ENCODE assay signal across 8 cellular contexts in the genomic region with DNA sequence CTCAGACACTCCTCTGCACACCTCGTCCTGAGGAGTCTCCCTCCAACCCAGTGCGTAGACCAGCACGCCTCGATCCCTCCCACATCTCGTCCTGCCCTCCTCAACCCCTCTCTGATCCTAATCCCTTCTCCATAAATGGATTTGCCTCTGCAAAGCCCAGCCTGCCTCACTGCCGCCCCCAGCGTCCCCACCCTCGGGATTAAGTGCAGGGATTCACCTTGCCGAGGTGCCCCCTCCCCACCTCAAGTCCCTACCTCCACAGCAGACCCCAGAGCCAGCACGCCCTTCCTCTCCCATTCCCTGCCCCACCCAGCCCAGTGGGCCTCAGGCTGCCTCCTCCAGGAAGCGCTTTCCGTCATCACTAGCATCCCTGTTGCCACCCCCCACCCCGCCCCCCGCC. TPM values are rescaled to one million over a fixed set of nuclear protein-coding genes. Genes with fewer than 3 reads are reported as not detected.
DNase-seq lines count a peak whose midpoint lies in the region; ATAC-seq and TF ChIP-seq lines count a peak whose summit lies in the region.
"Had no signal": no experiment of that assay in that cellular context is flagged by ENCODE, and none has a peak within 500 bp of the region (broad histone marks: within the 10 kb centered on the region; RNA-seq: fewer than 3 reads in every experiment).

No MANE protein-coding gene starts in this region.

- peak overlapping the region in 1 of 2 donors; percentile 27 for H3K27ac ChIP-seq in ovary

- peak overlapping the region; percentile 50 for H3K27ac Mint-ChIP-seq in activated CD8-positive, alpha-beta memory T cell treated with anti-CD3 and anti-CD28 coated beads, Interleukin-2, amount 10 ng/mL, durations not matched to agents 7 days and 5 days
- peak overlapping the region; percentile 97 for H3K27ac Mint-ChIP-seq in dendritic cell treated with granulocyte-macrophage colony-stimulating factor and Interleukin-4, amounts not matched to agents 40 ng/mL and 50 ng/mL, for 4 days
- H3K27ac Mint-ChIP-seq in stimulated activated naive CD8-positive, alpha-beta T cell treated with anti-CD3 and anti-CD28 coated beads, Interleukin-15, amount 100 ng/mL, for 72 hours, result peak overlapping the region; percentile 3 to 80

- H3K4me3 ChIP-seq in ovary, result no peak overlapping the region
- H3K4me3 ChIP-seq: MG63 had no signal

- no peaks in the 10 kb centered on the region for H3K36me3 ChIP-seq in ovary
- H3K36me3 ChIP-seq: MG63 had no signal

- DNase-seq in activated CD8-positive, alpha-beta memory T cell treated with anti-CD3 and anti-CD28 coated beads, Interleukin-2, amount 10 ng/mL, durations not matched to agents 7 days and 5 days, result no peak
- no peak for DNase-seq in activated CD8-positive, alpha-beta memory T cell treated with anti-CD3 and anti-CD28 coated beads, Interleukin-2, amount 50 U/mL, for 4 hours
- DNase-seq in stimulated activated naive CD8-positive, alpha-beta T cell treated with anti-CD3 and anti-CD28 coated beads, Interleukin-15, amount 100 ng/mL, for 72 hours, result no peak
- no peak for DNase-seq in ovary
- no peak for DNase-seq in stimulated activated CD4-positive, alpha-beta T cell treated with anti-CD3 and anti-CD28 coated beads, Interleukin-4, amount 100 ng/mL, for 1 hour

- CTCF ChIA-PET in activated CD8-positive, alpha-beta memory T cell treated with anti-CD3 and anti-CD28 coated beads, Interleukin-2, amount 10 ng/mL, durations not matched to agents 7 days and 5 days (lab: Charles Lee), result interaction anchor here (1.1 kb wide), 1 partner anchor 783 kb away, joined by 4 read pairs; no protein-coding TSS in a partner anchor

- H3K9me3 Mint-ChIP-seq in activated CD8-positive, alpha-beta memory T cell treated with anti-CD3 and anti-CD28 coated beads, Interleukin-2, amount 10 ng/mL, durations not matched to agents 7 days and 5 days (ENCODE audit: low read depth), result no peaks in the 10 kb centered on the region
- no peaks in the 10 kb centered on the region for H3K9me3 Mint-ChIP-seq in dendritic cell treated with granulocyte-macrophage colony-stimulating factor and Interleukin-4, amounts not matched to agents 40 ng/mL and 50 ng/mL, for 4 days
- no peaks in the 10 kb centered on the region for H3K9me3 Mint-ChIP-seq in stimulated activated naive CD8-positive, alpha-beta T cell treated with anti-CD3 and anti-CD28 coated beads, Interleukin-15, amount 100 ng/mL, for 72 hours

- TF ChIP-seq CTCF in ovary (IDR thresholded peaks at IDR 0.05), result no peak

- peaks cover 46% of the 10 kb centered on the region for H3K4me1 Mint-ChIP-seq in activated CD8-positive, alpha-beta memory T cell treated with anti-CD3 and anti-CD28 coated beads, Interleukin-2, amount 10 ng/mL, durations not matched to agents 7 days and 5 days
- peaks cover 60% of the 10 kb centered on the region for H3K4me1 Mint-ChIP-seq in dendritic cell treated with granulocyte-macrophage colony-stimulating factor and Interleukin-4, amounts not matched to agents 40 ng/mL and 50 ng/mL, for 4 days (ENCODE audit: low read depth)
- H3K4me1 Mint-ChIP-seq in stimulated activated naive CD8-positive, alpha-beta T cell treated with anti-CD3 and anti-CD28 coated beads, Interleukin-15, amount 100 ng/mL, for 72 hours, result peaks cover 70% of the 10 kb centered on the region

- 55 to 67% (median 63%) methylated on average over 14 of the region's 14 CpGs for WGBS in ovary, 3 donors

- intact Hi-C loops in dendritic cell treated with granulocyte-macrophage colony-stimulating factor and Interleukin-4, amounts not matched to agents 40 ng/mL and 50 ng/mL, for 4 days (cut with micrococcal nuclease), result no loop called here
- intact Hi-C loops in ovary (cut with DNase I), result no loop called here

- H3K27me3 Mint-ChIP-seq in activated CD8-positive, alpha-beta memory T cell treated with anti-CD3 and anti-CD28 coated beads, Interleukin-2, amount 10 ng/mL, durations not matched to agents 7 days and 5 days, result no peaks in the 10 kb centered on the region
- H3K27me3 Mint-ChIP-seq in dendritic cell treated with granulocyte-macrophage colony-stimulating factor and Interleukin-4, amounts not matched to agents 40 ng/mL and 50 ng/mL, for 4 days, result no peaks in the 10 kb centered on the region
- H3K27me3 Mint-ChIP-seq in stimulated activated naive CD8-positive, alpha-beta T cell treated with anti-CD3 and anti-CD28 coated beads, Interleukin-15, amount 100 ng/mL, for 72 hours, result no peaks in the 10 kb centered on the region

- ATAC-seq in activated CD8-positive, alpha-beta memory T cell treated with anti-CD3 and anti-CD28 coated beads, Interleukin-2, amount 10 ng/mL, durations not matched to agents 7 days and 5 days, result no peak
- ATAC-seq in stimulated activated naive CD8-positive, alpha-beta T cell treated with anti-CD3 and anti-CD28 coated beads, Interleukin-15, amount 100 ng/mL, for 72 hours, result no peak

- H3K9me3 ChIP-seq in ovary, result no peaks in the 10 kb centered on the region
- H3K9me3 ChIP-seq: BE2C, MG63 had no signal

- H3K4me1 ChIP-seq in ovary (ENCODE audit: insufficient read depth), result peaks cover 28% of the 10 kb centered on the region

- H3K36me3 Mint-ChIP-seq in activated CD8-positive, alpha-beta memory T cell treated with anti-CD3 and anti-CD28 coated beads, Interleukin-2, amount 10 ng/mL, durations not matched to agents 7 days and 5 days, result no peaks in the 10 kb centered on the region
- H3K36me3 Mint-ChIP-seq in dendritic cell treated with granulocyte-macrophage colony-stimulating factor and Interleukin-4, amounts not matched to agents 40 ng/mL and 50 ng/mL, for 4 days (ENCODE audit: low read depth), result peaks cover 32% of the 10 kb centered on the region

- no peak overlapping the region for H3K4me3 Mint-ChIP-seq in activated CD8-positive, alpha-beta memory T cell treated with anti-CD3 and anti-CD28 coated beads, Interleukin-2, amount 10 ng/mL, durations not matched to agents 7 days and 5 days
- H3K4me3 Mint-ChIP-seq in dendritic cell treated with granulocyte-macrophage colony-stimulating factor and Interleukin-4, amounts not matched to agents 40 ng/mL and 50 ng/mL, for 4 days, result peak overlapping the region; percentile 48
- H3K4me3 Mint-ChIP-seq in stimulated activated naive CD8-positive, alpha-beta T cell treated with anti-CD3 and anti-CD28 coated beads, Interleukin-15, amount 100 ng/mL, for 72 hours, result peak overlapping the region; percentile 15 to 69

- TF ChIP-seq POLR2A in ovary (IDR thresholded peaks at IDR 0.05), result no peak

- H3K27me3 ChIP-seq in ovary, result no peaks in the 10 kb centered on the region
- H3K27me3 ChIP-seq: BE2C, MG63 had no signal

- TF ChIP-seq EP300 in ovary (IDR thresholded peaks at IDR 0.05), result no peak

RNA-seq across cellular contexts. Expression of a gene that starts 4.1 kb away (rescaled TPM):
- total RNA-seq in activated CD8-positive, alpha-beta memory T cell treated with anti-CD3 and anti-CD28 coated beads, Interleukin-2, amount 10 ng/mL, durations not matched to agents 7 days and 5 days, result 10 to 100 TPM; 22.6 to 28.1 TPM
- total RNA-seq in ovary, result 10 to 100 TPM in 6 of 7 donors, 1 to 10 TPM in 1; 4.2 to 26.6 (median 14.4) TPM
- 1 to 10 TPM in 1 of 2 donors, under 1 TPM in 1; 0.63 to 5.4 TPM for polyA plus RNA-seq in ovary

RNA-seq across cellular contexts. Expression of a gene that starts 11.0 kb away (rescaled TPM):
- 10 to 100 TPM; 58.4 to 68.4 TPM for total RNA-seq in activated CD8-positive, alpha-beta memory T cell treated with anti-CD3 and anti-CD28 coated beads, Interleukin-2, amount 10 ng/mL, durations not matched to agents 7 days and 5 days
- 10 to 100 TPM; 14.9 to 46.7 (median 30.4) TPM for total RNA-seq in ovary
- polyA plus RNA-seq in ovary, result 10 to 100 TPM in 1 of 2 donors, 1 to 10 TPM in 1; 4.8 to 21.5 TPM

RNA-seq across cellular contexts. Expression of a gene that starts 26.0 kb away (rescaled TPM):
- total RNA-seq in activated CD8-positive, alpha-beta memory T cell treated with anti-CD3 and anti-CD28 coated beads, Interleukin-2, amount 10 ng/mL, durations not matched to agents 7 days and 5 days, result 100 to 1,000 TPM; 156 to 189 TPM
- total RNA-seq in ovary, result 10 to 100 TPM; 54.2 to 87.3 (median 65.4) TPM
- polyA plus RNA-seq in ovary, result 10 to 100 TPM in 1 of 2 donors, under 1 TPM in 1; 0.57 to 65.6 TPM

RNA-seq across cellular contexts. Expression of a gene that starts 45.9 kb away (rescaled TPM):
- 10 to 100 TPM in 1 of 2 experiments, 1 to 10 TPM in 1; 9.3 to 11.4 TPM for total RNA-seq in activated CD8-positive, alpha-beta memory T cell treated with anti-CD3 and anti-CD28 coated beads, Interleukin-2, amount 10 ng/mL, durations not matched to agents 7 days and 5 days
- total RNA-seq in ovary, result 10 to 100 TPM in 1 of 7 donors, 1 to 10 TPM in 6; 2.6 to 13.7 (median 4.6) TPM
- polyA plus RNA-seq in ovary, result 1 to 10 TPM in 1 of 2 donors, not detected in 1; 2.3 TPM

RNA-seq across cellular contexts. Expression of a gene that starts 45.9 kb away (rescaled TPM):
- 10 to 100 TPM; 32.9 to 34.8 TPM for total RNA-seq in activated CD8-positive, alpha-beta memory T cell treated with anti-CD3 and anti-CD28 coated beads, Interleukin-2, amount 10 ng/mL, durations not matched to agents 7 days and 5 days
- total RNA-seq in ovary, result 10 to 100 TPM; 32.0 to 87.0 (median 62.6) TPM
- 10 to 100 TPM; 11.7 to 31.1 TPM for polyA plus RNA-seq in ovary

Comparison
In these comparisons a context has a peak if more than half of its experiments do, and no peak if none do; other contexts are left out.
1. H3K27ac Mint-ChIP-seq: peak in every context shown above with its lines; median percentile 97 in dendritic cell treated with granulocyte-macrophage colony-stimulating factor and Interleukin-4, amounts not matched to agents 40 ng/mL and 50 ng/mL, for 4 days; 50 in activated CD8-positive, alpha-beta memory T cell treated with anti-CD3 and anti-CD28 coated beads, Interleukin-2, amount 10 ng/mL, durations not matched to agents 7 days and 5 days; 42 in stimulated activated naive CD8-positive, alpha-beta T cell treated with anti-CD3 and anti-CD28 coated beads, Interleukin-15, amount 100 ng/mL, for 72 hours.